ENCODE assay signal across 2 cellular contexts in genomic region chr5:177953101-177953500, GRCh38. TPM values are rescaled to one million over a fixed set of nuclear protein-coding genes. Genes with fewer than 3 reads are reported as not detected.
"Had no signal": no experiment of that assay in that cellular context is flagged by ENCODE, and none has a peak within 500 bp of the region (broad histone marks: within the 10 kb centered on the region; RNA-seq: fewer than 3 reads in every experiment).

No MANE protein-coding gene starts in this region.

RNA-seq across cellular contexts. Expression of gene PROP1, which starts 42.9 kb away (rescaled TPM):
- total RNA-seq: G401, GM12878 had no signal
- polyA plus RNA-seq: GM12878 had no signal
